20 cellular contexts compared by ENCODE assay signal in the genomic region with DNA sequence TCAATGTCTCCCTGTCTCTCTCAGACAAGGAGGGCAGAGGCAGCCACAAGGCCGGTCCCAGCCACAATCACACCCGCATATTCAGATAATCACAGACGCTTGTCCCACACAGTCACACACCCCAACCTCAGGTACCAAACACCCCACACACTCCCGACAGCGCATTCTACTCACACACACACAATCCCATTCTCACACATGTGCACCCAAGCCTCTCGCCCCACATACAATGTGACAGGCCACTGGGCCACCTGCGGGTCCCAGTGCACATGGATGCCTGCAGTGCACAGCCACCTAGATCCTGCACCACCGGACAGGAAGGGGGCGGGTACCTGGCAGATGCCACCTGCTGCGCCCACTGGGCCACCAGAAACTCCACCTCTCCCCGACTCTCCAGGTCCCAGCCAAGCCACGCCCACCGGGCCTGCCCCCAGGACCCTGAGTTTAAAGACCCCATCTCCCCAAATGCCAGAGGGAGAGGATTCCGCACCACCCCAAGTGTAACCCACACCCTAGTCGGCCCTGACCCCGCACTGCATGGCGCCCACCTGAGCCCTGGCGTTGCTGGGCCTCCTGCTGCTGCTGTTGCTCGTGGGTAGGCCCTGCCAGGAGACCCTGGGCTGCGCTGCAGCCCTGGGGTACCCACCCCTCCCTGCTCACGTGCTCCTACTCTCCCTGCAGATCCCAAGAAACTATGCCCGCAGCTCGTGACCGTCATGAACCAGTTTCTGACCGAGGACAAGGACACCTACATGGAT. TPM values are rescaled to one million over a fixed set of nuclear protein-coding genes. Genes with fewer than 3 reads are reported as not detected.
A peak's percentile ranks its signal among the peaks of the same experiment; 100 is the strongest.
DNase-seq lines count a peak whose midpoint lies in the region; ATAC-seq and TF ChIP-seq lines count a peak whose summit lies in the region.
"Had no signal": no experiment of that assay in that cellular context is flagged by ENCODE, and none has a peak within 500 bp of the region (broad histone marks: within the 10 kb centered on the region; RNA-seq: fewer than 3 reads in every experiment).

No MANE protein-coding gene starts in this region.

- H4K5ac ChIP-seq in H9 (ENCODE audit: insufficient read length, low read depth, low read length) = no peak overlapping the region

- H3K4me1 Mint-ChIP-seq in activated naive CD4-positive, alpha-beta T cell treated with anti-CD3 and anti-CD28 coated beads, Interleukin-2, amount 10 ng/mL, durations not matched to agents 7 days and 5 days = peaks cover 21% of the 10 kb centered on the region
- H3K4me1 Mint-ChIP-seq in activated naive CD4-positive, alpha-beta T cell treated with anti-CD3 and anti-CD28 coated beads for 36 hours (ENCODE audit: low read depth) = peaks cover 22% of the 10 kb centered on the region
- H3K4me1 Mint-ChIP-seq in central memory CD8-positive, alpha-beta T cell = peaks cover 29% of the 10 kb centered on the region
- peaks cover 0 to 12% of the 10 kb centered on the region in 2 experiments; a peak in 2 of 4 replicates for H3K4me1 Mint-ChIP-seq in H9

- H2BK15ac ChIP-seq in H9 (ENCODE audit: low read depth, low read length) = no peak overlapping the region

- no peak for DNase-seq in activated naive CD4-positive, alpha-beta T cell treated with anti-CD3 and anti-CD28 coated beads, Interleukin-2, amount 10 ng/mL, durations not matched to agents 7 days and 5 days
- no peak for DNase-seq in activated naive CD4-positive, alpha-beta T cell treated with anti-CD3 and anti-CD28 coated beads for 36 hours
- DNase-seq in H7 (peak; percentile 22), gastrocnemius medialis (no peak), NCI-H128 (lab: John Stamatoyannopoulos, UW; ENCODE audit: unreplicated experiment) (no peak), H9 (no peak)
- DNase-seq in central memory CD8-positive, alpha-beta T cell (ENCODE audit: low spot score in 2 of 2) = no peak
- DNase-seq in stimulated activated CD4-positive, alpha-beta T cell treated with anti-CD3 and anti-CD28 coated beads, Interleukin-1b, Interleukin-23, amount 100 ng/mL, for 48 hours = no peak
- DNase-seq: activated B cell treated with CpG ODN at 0.5 μM for 24 hours; activated T-cell treated with anti-CD3 and anti-CD28 coated beads, Interleukin-2, amount 50 U/mL, for 72 hours; brain microvascular endothelial cell; colonic mucosa; head of caudate nucleus; NCI-H1694 treated with DMSO at 0.1 percent for 48 hours; NCI-H82; retina; stimulated activated CD4-positive, alpha-beta T cell treated with anti-CD3 and anti-CD28 coated beads, Interleukin-15, amount 100 ng/mL, for 24 hours had no signal

- intact Hi-C loops in activated naive CD4-positive, alpha-beta T cell treated with anti-CD3 and anti-CD28 coated beads for 36 hours (cut with micrococcal nuclease) = no loop called here
- intact Hi-C loops in gastrocnemius medialis (cut with DNase I; ENCODE audit: low total_unique reads) = no loop called here

- H3K23ac ChIP-seq in H9 (ENCODE audit: insufficient read length, low read depth, low read length) = no peak overlapping the region

- CTCF ChIA-PET in activated naive CD4-positive, alpha-beta T cell treated with anti-CD3 and anti-CD28 coated beads, Interleukin-2, amount 10 ng/mL, durations not matched to agents 7 days and 5 days (lab: Charles Lee) = no interaction called here
- CTCF ChIA-PET in activated naive CD4-positive, alpha-beta T cell treated with anti-CD3 and anti-CD28 coated beads for 36 hours (lab: Charles Lee) = interaction anchor here (0.6 kb wide), 1 partner anchor 585 kb away, joined by 3 read pairs; no protein-coding TSS in a partner anchor

- H3K36me3 ChIP-seq in H7 (replicated peaks; ENCODE audit: control insufficient read depth, insufficient read depth, low read length) (no peaks in the 10 kb centered on the region), gastrocnemius medialis (no peaks in the 10 kb centered on the region)
- H3K36me3 ChIP-seq: brain microvascular endothelial cell, colonic mucosa, SJSA1, thyroid gland had no signal

- no peak for TF ChIP-seq POLR2A in gastrocnemius medialis (IDR thresholded peaks at IDR 0.05)

- no CpG with 5 or more reads among the region's 25 CpGs for WGBS in H9 (ENCODE audit: extremely low coverage, insufficient read length, low lambda C conversion rate)

- H4K20me1 ChIP-seq in H9 (ENCODE audit: control insufficient read depth, insufficient read depth, insufficient read length) = no peaks in the 10 kb centered on the region

- H2BK20ac ChIP-seq in H9 (ENCODE audit: low read depth, low read length, poor library complexity, severe bottlenecking) = no peak overlapping the region

- H3K9me3 Mint-ChIP-seq in activated naive CD4-positive, alpha-beta T cell treated with anti-CD3 and anti-CD28 coated beads, Interleukin-2, amount 10 ng/mL, durations not matched to agents 7 days and 5 days = peaks cover 7% of the 10 kb centered on the region
- H3K9me3 Mint-ChIP-seq in activated naive CD4-positive, alpha-beta T cell treated with anti-CD3 and anti-CD28 coated beads for 36 hours = peaks cover 2% of the 10 kb centered on the region
- no peaks in the 10 kb centered on the region for H3K9me3 Mint-ChIP-seq in central memory CD8-positive, alpha-beta T cell
- H3K9me3 Mint-ChIP-seq in H9 = peaks cover 7 to 69% of the 10 kb centered on the region in 2 experiments
- H3K9me3 Mint-ChIP-seq: activated B cell treated with CpG ODN at 0.5 μM for 24 hours had no signal

- H3K23me2 ChIP-seq in H9 (ENCODE audit: insufficient read length, low read depth, low read length, poor library complexity, severe bottlenecking) = no peaks in the 10 kb centered on the region

- in situ Hi-C loops in gastrocnemius medialis (cut with MboI; ENCODE audit: low sequenced_read_pairs in 4 of 4) = no loop called here

- no peak overlapping the region for H3K4ac ChIP-seq in H9 (ENCODE audit: low read depth, low read length)

- H3K27me3 ChIP-seq in H7 (ENCODE audit: control insufficient read depth, insufficient read depth, low read length) (no peaks in the 10 kb centered on the region), gastrocnemius medialis (no peaks in the 10 kb centered on the region), H9 (ENCODE audit: insufficient read depth, low read length) (no peaks in the 10 kb centered on the region)
- H3K27me3 ChIP-seq: brain microvascular endothelial cell, colonic mucosa, SJSA1, thyroid gland had no signal

- no peak overlapping the region for H2BK120ac ChIP-seq in H9 (ENCODE audit: low read depth, low read length, poor library complexity, severe bottlenecking)

- H3K4me3 Mint-ChIP-seq in activated naive CD4-positive, alpha-beta T cell treated with anti-CD3 and anti-CD28 coated beads, Interleukin-2, amount 10 ng/mL, durations not matched to agents 7 days and 5 days = no peak overlapping the region
- no peak overlapping the region for H3K4me3 Mint-ChIP-seq in activated naive CD4-positive, alpha-beta T cell treated with anti-CD3 and anti-CD28 coated beads for 36 hours
- H3K4me3 Mint-ChIP-seq in central memory CD8-positive, alpha-beta T cell = peak overlapping the region; percentile 49
- no peak overlapping the region; a peak in 1 of 5 replicates for H3K4me3 Mint-ChIP-seq in H9
- H3K4me3 Mint-ChIP-seq: activated B cell treated with CpG ODN at 0.5 μM for 24 hours had no signal

- H4K8ac ChIP-seq in H9 (replicated peaks; ENCODE audit: insufficient read length, low read depth, low read length) = no peak overlapping the region

- peak overlapping the region; percentile 89 for H3K27ac Mint-ChIP-seq in activated naive CD4-positive, alpha-beta T cell treated with anti-CD3 and anti-CD28 coated beads, Interleukin-2, amount 10 ng/mL, durations not matched to agents 7 days and 5 days
- no peak overlapping the region for H3K27ac Mint-ChIP-seq in activated naive CD4-positive, alpha-beta T cell treated with anti-CD3 and anti-CD28 coated beads for 36 hours
- H3K27ac Mint-ChIP-seq in central memory CD8-positive, alpha-beta T cell (ENCODE audit: low read depth) = peak overlapping the region; percentile 75
- H3K27ac Mint-ChIP-seq in H9 = no peak overlapping the region; a peak in 1 of 7 replicates
- H3K27ac Mint-ChIP-seq: activated B cell treated with CpG ODN at 0.5 μM for 24 hours had no signal

- no peak overlapping the region for H2BK12ac ChIP-seq in H9 (ENCODE audit: insufficient read length, low read depth, low read length)

- no peak overlapping the region for H3T11ph ChIP-seq in H9 (ENCODE audit: low read length)

- H3K4me1 ChIP-seq in gastrocnemius medialis (peaks cover 14 to 15% of the 10 kb centered on the region in 2 donors), H9 (ENCODE audit: insufficient read depth, low read length) (no peaks in the 10 kb centered on the region; the same call in 1 of the 2 replicates)
- H3K4me1 ChIP-seq: colonic mucosa had no signal

- H3K36me3 Mint-ChIP-seq in activated naive CD4-positive, alpha-beta T cell treated with anti-CD3 and anti-CD28 coated beads, Interleukin-2, amount 10 ng/mL, durations not matched to agents 7 days and 5 days = peaks cover 6% of the 10 kb centered on the region
- no peaks in the 10 kb centered on the region for H3K36me3 Mint-ChIP-seq in activated naive CD4-positive, alpha-beta T cell treated with anti-CD3 and anti-CD28 coated beads for 36 hours (ENCODE audit: low read depth)
- H3K36me3 Mint-ChIP-seq in central memory CD8-positive, alpha-beta T cell (ENCODE audit: insufficient read depth) = peaks cover 9% of the 10 kb centered on the region
- H3K36me3 Mint-ChIP-seq in H9 (ENCODE audit: insufficient read depth in 1 of 3, low read depth in 3 of 3) = peaks cover 0 to 4% (median 0%) of the 10 kb centered on the region in 3 experiments; a peak in 2 of 7 replicates

- H3K27me3 Mint-ChIP-seq in activated naive CD4-positive, alpha-beta T cell treated with anti-CD3 and anti-CD28 coated beads, Interleukin-2, amount 10 ng/mL, durations not matched to agents 7 days and 5 days = no peaks in the 10 kb centered on the region
- H3K27me3 Mint-ChIP-seq in activated naive CD4-positive, alpha-beta T cell treated with anti-CD3 and anti-CD28 coated beads for 36 hours (ENCODE audit: low read depth) = no peaks in the 10 kb centered on the region
- no peaks in the 10 kb centered on the region for H3K27me3 Mint-ChIP-seq in central memory CD8-positive, alpha-beta T cell
- H3K27me3 Mint-ChIP-seq in H9 (ENCODE audit: low read depth) = peaks cover 2% of the 10 kb centered on the region
- H3K27me3 Mint-ChIP-seq: activated B cell treated with CpG ODN at 0.5 μM for 24 hours had no signal

- H3K27ac ChIP-seq in gastrocnemius medialis = peak overlapping the region; percentile 75 to 84 (median 79)
- H3K27ac ChIP-seq in H9 (ENCODE audit: insufficient read length, low read depth, low read length) = no peak overlapping the region
- H3K27ac ChIP-seq: brain microvascular endothelial cell, colonic mucosa had no signal

- H2BK5ac ChIP-seq in H9 (ENCODE audit: insufficient read length, low read length) = no peak overlapping the region

- no peak overlapping the region for H4K91ac ChIP-seq in H9 (ENCODE audit: insufficient read length, low read depth, low read length)

- H3K18ac ChIP-seq in H9 (ENCODE audit: insufficient read length, low read depth, low read length) = no peak overlapping the region

- no peaks in the 10 kb centered on the region for H3K79me2 ChIP-seq in H9 (ENCODE audit: insufficient read depth, low read length)

- H3K9me3 ChIP-seq in gastrocnemius medialis (no peaks in the 10 kb centered on the region), H9 (ENCODE audit: control insufficient read depth, low read depth, low read length) (no peaks in the 10 kb centered on the region)
- H3K9me3 ChIP-seq: colonic mucosa, mucosa of descending colon, SJSA1, thyroid gland had no signal

- no peak overlapping the region for H3K9ac ChIP-seq in H9 (ENCODE audit: extremely low read depth, insufficient read length, low read length)

- TF ChIP-seq CTCF in gastrocnemius medialis (IDR thresholded peaks at IDR 0.05 in 4 of 5, conservative IDR thresholded peaks at IDR 0.05 in 1 of 5) (no peak), H9 (conservative IDR thresholded peaks at IDR 0.05) (no peak)

- H2AFZ ChIP-seq in H9 (ENCODE audit: low read length) = no peak overlapping the region

- H3K14ac ChIP-seq in H9 (ENCODE audit: insufficient read depth, low read length) = no peak overlapping the region

- H3K56ac ChIP-seq in H9 (ENCODE audit: insufficient read length, low read depth, low read length) = no peak overlapping the region

- H3K4me3 ChIP-seq in H7 (ENCODE audit: insufficient read depth, low read depth, low read length) (no peak overlapping the region), gastrocnemius medialis (no peak overlapping the region)
- H3K4me3 ChIP-seq: mucosa of descending colon had no signal

- ATAC-seq in central memory CD8-positive, alpha-beta T cell (replicated peaks; ENCODE audit: extremely low read depth, poor library complexity, severe bottlenecking) = no peak
- no peak for ATAC-seq in gastrocnemius medialis
- ATAC-seq: activated T-cell treated with anti-CD3 and anti-CD28 coated beads, Interleukin-2, amount 50 U/mL, for 72 hours had no signal

- no peak overlapping the region for H2AK5ac ChIP-seq in H9 (ENCODE audit: insufficient read length, low read length)

- H3K79me1 ChIP-seq in H9 (ENCODE audit: insufficient read depth, low read depth, low read length, poor library complexity, severe bottlenecking) = no peaks in the 10 kb centered on the region

- H3K4me2 ChIP-seq in H9 (ENCODE audit: insufficient read depth, insufficient read length, low read length) = no peak overlapping the region

RNA-seq across cellular contexts. Expression of a gene that starts 10.6 kb away (rescaled TPM):
- under 1 TPM; 0.49 to 0.50 TPM for total RNA-seq in activated naive CD4-positive, alpha-beta T cell treated with anti-CD3 and anti-CD28 coated beads for 36 hours
- total RNA-seq in H7 (2014; rRNA removed; shearing (Covaris generic)) = not detected in 2 replicates
- total RNA-seq in gastrocnemius medialis (1 to 10 TPM in 1 of 4 donors, under 1 TPM in 2, not detected in 1; 0.20 to 1.1 (median 0.20) TPM), H9 (2021) (not detected in 2 replicates)
- total RNA-seq: SJSA1 had no signal

RNA-seq across cellular contexts. Expression of a gene that starts 11.1 kb away (rescaled TPM):
- total RNA-seq in activated naive CD4-positive, alpha-beta T cell treated with anti-CD3 and anti-CD28 coated beads for 36 hours = 10 to 100 TPM; 13.1 to 13.6 TPM
- 11.5 and 16.3 TPM in 2 replicates for total RNA-seq in H7 (2014; rRNA removed; shearing (Covaris generic))
- 10 to 100 TPM; 14.9 to 43.2 (median 28.2) TPM for total RNA-seq in gastrocnemius medialis
- 22.4 and 23.3 TPM in 2 replicates for total RNA-seq in H9 (2021)

Comparison
In these comparisons a context has a peak if more than half of its experiments do, and no peak if none do; other contexts are left out.
1. H3K27ac Mint-ChIP-seq: peak in activated naive CD4-positive, alpha-beta T cell treated with anti-CD3 and anti-CD28 coated beads, Interleukin-2, amount 10 ng/mL, durations not matched to agents 7 days and 5 days (single experiment) and central memory CD8-positive, alpha-beta T cell (single experiment); none in activated naive CD4-positive, alpha-beta T cell treated with anti-CD3 and anti-CD28 coated beads for 36 hours (single experiment) and H9 (0 of 3).